1 cellular context compared by ENCODE assay signal in genomic region chr6:159499034-159499433, GRCh38.
TF ChIP-seq lines count a peak whose summit lies in the region.

No MANE protein-coding gene starts in this region.

TF ChIP-seq in K562, 482 proteins besides CTCF, POLR2A, EP300 and RAD21 (continued from another document):
- TF ChIP-seq CEBPZ (IDR thresholded peaks at IDR 0.05; ENCODE audit: borderline replicate concordance, low read depth, low read length) = no peak
- TF ChIP-seq CBFA2T3 (IDR thresholded peaks at IDR 0.05) = peak; percentile 95
- TF ChIP-seq MEF2D (tag; conservative IDR thresholded peaks at IDR 0.05; ENCODE audit: low read depth) = 0 out of 2 replicates have a peak, but pooled peaks have one; percentile 27
- 0 out of 2 replicates have a peak, but pooled peaks have one; percentile 22 for TF ChIP-seq MTA1 (IDR thresholded peaks at IDR 0.05; ENCODE audit: borderline replicate concordance)
- 0 out of 2 replicates have a peak, but pooled peaks have one; percentile 23 for TF ChIP-seq CREM (IDR thresholded peaks at IDR 0.05; ENCODE audit: low read depth)
- TF ChIP-seq BMI1 (IDR thresholded peaks at IDR 0.05; ENCODE audit: low read length) = no peak
- no peak for TF ChIP-seq HOXB6 (CRISPR knock-in tag; IDR thresholded peaks at IDR 0.05; ENCODE audit: borderline replicate concordance)
- TF ChIP-seq NBN (IDR thresholded peaks at IDR 0.05; ENCODE audit: low read depth) = 0 out of 2 replicates have a peak, but pooled peaks have one; percentile 26
- TF ChIP-seq KDM1A (IDR thresholded peaks at IDR 0.05) = peak; percentile 59 to 78; a peak in 3 of 4 replicates
- peak; percentile 26; the same call in 1 of the 2 replicates for TF ChIP-seq JUND (IDR thresholded peaks at IDR 0.05; ENCODE audit: borderline replicate concordance, low read depth, low read length)
- peak; percentile 48; the same call in 1 of the 3 replicates for TF ChIP-seq JUND (tag; IDR thresholded peaks at IDR 0.05; ENCODE audit: borderline replicate concordance, low read depth, low read length)
- TF ChIP-seq TEAD1 (CRISPR knock-in tag; IDR thresholded peaks at IDR 0.05) = 0 out of 4 replicates have a peak, but pooled peaks of 1 of the 2 experiments have one; percentile 28
- 0 out of 4 replicates have a peak, but pooled peaks of 1 of the 2 experiments have one; percentile 67 for TF ChIP-seq ARNT (IDR thresholded peaks at IDR 0.05)
- TF ChIP-seq ZNF175 (CRISPR knock-in tag; IDR thresholded peaks at IDR 0.05; ENCODE audit: low read depth) = peak; percentile 73
- no peak for TF ChIP-seq SFPQ (IDR thresholded peaks at IDR 0.05; ENCODE audit: low read depth, low read length)
- TF ChIP-seq PKNOX1 (IDR thresholded peaks at IDR 0.05) = peak; percentile 73
- TF ChIP-seq ZBTB12 (CRISPR knock-in tag; IDR thresholded peaks at IDR 0.05) = peak; percentile 38; the same call in 1 of the 2 replicates
- TF ChIP-seq ZNF24 (IDR thresholded peaks at IDR 0.05) = peak; percentile 15; the same call in 1 of the 2 replicates
- peak; percentile 57; the same call in 1 of the 2 replicates for TF ChIP-seq BHLHE40 (IDR thresholded peaks at IDR 0.05; ENCODE audit: low read length)
- peak; percentile 68; the same call in 1 of the 2 replicates for TF ChIP-seq ZNF589 (CRISPR knock-in tag; IDR thresholded peaks at IDR 0.05; ENCODE audit: low read depth)
- TF ChIP-seq ARID3A (IDR thresholded peaks at IDR 0.05; ENCODE audit: borderline replicate concordance, low read depth, low read length) = peak; percentile 83
- TF ChIP-seq ZZZ3 (IDR thresholded peaks at IDR 0.05) = no peak
- no peak for TF ChIP-seq ETV1 (tag; conservative IDR thresholded peaks at IDR 0.05; ENCODE audit: low read depth)
- peak; percentile 23; the same call in 1 of the 2 replicates for TF ChIP-seq RB1 (IDR thresholded peaks at IDR 0.05; ENCODE audit: low read depth)
- no peak for TF ChIP-seq ZHX1 (conservative IDR thresholded peaks at IDR 0.05; ENCODE audit: low read length)
- TF ChIP-seq SMARCA4 (IDR thresholded peaks at IDR 0.05) = peak; percentile 96
- peak in 1 of 2 experiments; percentile 61; a peak in 2 of 4 replicates for TF ChIP-seq HDAC1 (IDR thresholded peaks at IDR 0.05)
